In genomic region chr9:98010450-98010849, GRCh38 we compare ENCODE assay signal across 8 cellular contexts. TPM values are rescaled to one million over a fixed set of nuclear protein-coding genes. Genes with fewer than 3 reads are reported as not detected.
DNase-seq lines count a peak whose midpoint lies in the region; ATAC-seq lines count a peak whose summit lies in the region.

No MANE protein-coding gene starts in this region.

- no peaks in the 10 kb centered on the region for H3K9me3 Mint-ChIP-seq in CD8-positive, alpha-beta memory T cell

- peak overlapping the region in 4 of 8 donors; percentile 23 to 67 (median 29) for H3K27ac Mint-ChIP-seq in CD8-positive, alpha-beta memory T cell

- H3K36me3 Mint-ChIP-seq in CD8-positive, alpha-beta memory T cell, result peaks cover 5 to 91% (median 36%) of the 10 kb centered on the region in 3 donors

- peaks cover 16 to 39% (median 19%) of the 10 kb centered on the region in 3 donors for H3K4me1 Mint-ChIP-seq in CD8-positive, alpha-beta memory T cell

- no peaks in the 10 kb centered on the region for H3K27me3 Mint-ChIP-seq in CD8-positive, alpha-beta memory T cell

- H3K4me1 ChIP-seq in CD8-positive, alpha-beta memory T cell (ENCODE audit: insufficient read depth, low read length), result peaks cover 7% of the 10 kb centered on the region

- CTCF ChIA-PET in CD8-positive, alpha-beta memory T cell (lab: Charles Lee), result interaction anchor here (1.0 kb wide), 2 partner anchors 57 to 88 kb away, joined by 3 to 4 read pairs; partner anchors contain the start of gene TRMO

- H3K27me3 ChIP-seq in CD8-positive, alpha-beta memory T cell (ENCODE audit: insufficient read depth, low read length, poor library complexity, severe bottlenecking), result no peaks in the 10 kb centered on the region

- H3K9me3 ChIP-seq in CD8-positive, alpha-beta memory T cell (ENCODE audit: low read length), result no peaks in the 10 kb centered on the region

- POLR2A ChIA-PET in CD8-positive, alpha-beta memory T cell (lab: Charles Lee), result no interaction called here

- peak; percentile 55 for DNase-seq in HK-2 (ENCODE audit: unreplicated experiment)
- peak; percentile 89 for DNase-seq in dermis blood vessel endothelial cell
- peak; percentile 60 for DNase-seq in pulmonary artery endothelial cell (ENCODE audit: low read depth, low spot score)
- no peak for DNase-seq in CD8-positive, alpha-beta memory T cell
- no peak for DNase-seq in DMS153 (lab: John Stamatoyannopoulos, UW)
- DNase-seq in GDM1 (lab: John Stamatoyannopoulos, UW), result no peak

- H3K4me3 ChIP-seq in CD8-positive, alpha-beta memory T cell (ENCODE audit: low read length), result no peak overlapping the region

- H3K4me3 Mint-ChIP-seq in CD8-positive, alpha-beta memory T cell, result no peak overlapping the region

- ATAC-seq in GM18502 (IDR thresholded peaks at IDR 0.05; ENCODE audit: poor library complexity, unreplicated experiment), result peak; percentile 82
- peak; percentile 80 for ATAC-seq in GM21381 (IDR thresholded peaks at IDR 0.05; ENCODE audit: unreplicated experiment)

- H3K27ac ChIP-seq in CD8-positive, alpha-beta memory T cell (ENCODE audit: low read depth, low read length), result no peak overlapping the region

- H3K36me3 ChIP-seq in CD8-positive, alpha-beta memory T cell (ENCODE audit: insufficient read depth, low read length), result peaks cover 64% of the 10 kb centered on the region

RNA-seq across cellular contexts. Expression of gene ANP32B, which starts 27.3 kb away (rescaled TPM):
- total RNA-seq in dermis blood vessel endothelial cell, result 6.0 and 12.9 TPM in 2 replicates
- 8.5 and 13.1 TPM in 2 replicates for total RNA-seq in pulmonary artery endothelial cell
- 100 to 1,000 TPM; 331 to 341 TPM for total RNA-seq in CD8-positive, alpha-beta memory T cell
- polyA plus RNA-seq in CD8-positive, alpha-beta memory T cell, result 91.0 TPM

RNA-seq across cellular contexts. Expression of gene NANS, which starts 46.1 kb away (rescaled TPM):
- total RNA-seq in dermis blood vessel endothelial cell (106 and 139 TPM in 2 replicates), pulmonary artery endothelial cell (133 and 141 TPM in 2 replicates)
- 10 to 100 TPM; 33.2 to 34.8 TPM for total RNA-seq in CD8-positive, alpha-beta memory T cell
- polyA plus RNA-seq in CD8-positive, alpha-beta memory T cell, result 29.3 TPM

Comparison
In these comparisons a context has a peak if more than half of its experiments do, and no peak if none do; other contexts are left out.
1. DNase-seq: peak in HK-2 (single experiment), dermis blood vessel endothelial cell (single experiment) and pulmonary artery endothelial cell (single experiment); none in CD8-positive, alpha-beta memory T cell (0 of 5), DMS153 (single experiment) and GDM1 (single experiment).
2. RNA of gene ANP32B, which starts 27.3 kb away (total RNA-seq): 331 to 341 TPM in CD8-positive, alpha-beta memory T cell; 8.5 to 13.1 TPM in pulmonary artery endothelial cell and 6.0 to 12.9 TPM in dermis blood vessel endothelial cell; every median in the first group is over 10 times any median in the second.